13 cellular contexts compared by ENCODE assay signal in genomic region chr6:17202526-17202925, GRCh38.
DNase-seq lines count a peak whose midpoint lies in the region; ATAC-seq and TF ChIP-seq lines count a peak whose summit lies in the region.
"Had no signal": no experiment of that assay in that cellular context is flagged by ENCODE, and none has a peak within 500 bp of the region (broad histone marks: within the 10 kb centered on the region; RNA-seq: fewer than 3 reads in every experiment).

No MANE protein-coding gene starts in this region.

- H3K27ac Mint-ChIP-seq in GM23338 = no peak overlapping the region
- H3K27ac Mint-ChIP-seq: activated T-helper 17 cell treated with anti-CD3 and anti-CD28 coated beads, Interleukin-2, amount 50 U/mL, for 72 hours; stimulated activated naive B cell treated with anti-CD40 and anti-IgM and Interleukin-4, amounts not matched to agents 10 μg/mL and 1 μg/mL and 100 μg/mL, for 72 hours; T-cell had no signal

- peaks cover 6% of the 10 kb centered on the region; the same call in 1 of the 2 replicates for H3K9me2 ChIP-seq in GM23338 (ENCODE audit: insufficient read depth)
- no peaks in the 10 kb centered on the region for H3K9me2 ChIP-seq in SK-N-SH

- no peak for TF ChIP-seq POLR2A in prostate gland (IDR thresholded peaks at IDR 0.05)
- no peak for TF ChIP-seq POLR2A in erythroblast (IDR thresholded peaks at IDR 0.05; ENCODE audit: low read length)

- ATAC-seq in GM23338 (no peak), HG03521 (IDR thresholded peaks at IDR 0.05; ENCODE audit: unreplicated experiment) (no peak)
- ATAC-seq: activated T-helper 17 cell treated with anti-CD3 and anti-CD28 coated beads, Interleukin-2, amount 50 U/mL, for 72 hours; stimulated activated naive B cell treated with anti-CD40 and anti-IgM and Interleukin-4, amounts not matched to agents 10 μg/mL and 1 μg/mL and 100 μg/mL, for 72 hours; T-cell had no signal

- TF ChIP-seq CTCF in GM23338 (conservative IDR thresholded peaks at IDR 0.05; ENCODE audit: low read depth in 2 of 2) (no peak), left ventricle myocardium inferior (IDR thresholded peaks at IDR 0.05; ENCODE audit: borderline replicate concordance) (no peak), prostate gland (IDR thresholded peaks at IDR 0.05) (no peak), SK-N-SH (IDR thresholded peaks at IDR 0.05) (no peak)

- H3F3A ChIP-seq in GM23338 (replicated peaks; ENCODE audit: low read depth) (no peaks in the 10 kb centered on the region), SK-N-SH (replicated peaks; ENCODE audit: insufficient read depth) (no peaks in the 10 kb centered on the region)

- no peaks in the 10 kb centered on the region; the same call in 1 of the 2 replicates for H3K36me3 ChIP-seq in GM23338 (ENCODE audit: insufficient read depth)
- no peaks in the 10 kb centered on the region for H3K36me3 ChIP-seq in left ventricle myocardium inferior
- H3K36me3 ChIP-seq in prostate gland = no peaks in the 10 kb centered on the region
- H3K36me3 ChIP-seq in SK-N-SH (replicated peaks in 1 of 2; ENCODE audit: control insufficient read depth in 1 of 2, insufficient read depth in 2 of 2, low read length in 1 of 2) = no peaks in the 10 kb centered on the region

- H3K9ac ChIP-seq in SK-N-SH = no peak overlapping the region

- no peak overlapping the region for H3K4me2 ChIP-seq in GM23338
- H3K4me2 ChIP-seq in SK-N-SH = no peak overlapping the region

- H3K79me2 ChIP-seq in GM23338 (replicated peaks; ENCODE audit: insufficient read depth) = no peaks in the 10 kb centered on the region
- H3K79me2 ChIP-seq in SK-N-SH (ENCODE audit: insufficient read depth) = no peaks in the 10 kb centered on the region

- H3K27ac ChIP-seq in GM23338 (ENCODE audit: low read depth) = no peak overlapping the region
- peak overlapping the region; percentile 32 for H3K27ac ChIP-seq in left ventricle myocardium inferior (replicated peaks)
- H3K27ac ChIP-seq in prostate gland = peak overlapping the region; percentile 39 to 44
- H3K27ac ChIP-seq in SK-N-SH (ENCODE audit: low read depth in 2 of 2, low read length in 1 of 2) = no peak overlapping the region

- H3K4me1 Mint-ChIP-seq in GM23338 = peaks cover 3% of the 10 kb centered on the region; the same call in 2 of the 3 replicates
- H3K4me1 Mint-ChIP-seq: activated T-helper 17 cell treated with anti-CD3 and anti-CD28 coated beads, Interleukin-2, amount 50 U/mL, for 72 hours; stimulated activated naive B cell treated with anti-CD40 and anti-IgM and Interleukin-4, amounts not matched to agents 10 μg/mL and 1 μg/mL and 100 μg/mL, for 72 hours; T-cell had no signal

- H4K20me1 ChIP-seq in GM23338 (replicated peaks; ENCODE audit: insufficient read depth) = no peaks in the 10 kb centered on the region
- H4K20me1 ChIP-seq in SK-N-SH (ENCODE audit: insufficient read depth) = no peaks in the 10 kb centered on the region

- no peak for DNase-seq in GM23338 (ENCODE audit: low spot score)
- DNase-seq in NCI-H69 (lab: John Stamatoyannopoulos, UW) = peak; percentile 12
- no peak for DNase-seq in left ventricle myocardium inferior
- DNase-seq in prostate gland (ENCODE audit: low spot score) = peak; percentile 57
- no peak for DNase-seq in erythroblast (lab: John Stamatoyannopoulos, UW)
- DNase-seq in SK-N-SH = no peak
- DNase-seq: activated CD4-positive, alpha-beta T cell treated with anti-CD3 and anti-CD28 coated beads for 48 hours; EL; mesendoderm; stimulated activated naive B cell treated with anti-CD40 and anti-IgM and Interleukin-4, amounts not matched to agents 10 μg/mL and 1 μg/mL and 100 μg/mL, for 72 hours; T-cell had no signal

- H3K9me3 ChIP-seq in left ventricle myocardium inferior (replicated peaks) (peaks cover 9% of the 10 kb centered on the region), prostate gland (no peaks in the 10 kb centered on the region), SK-N-SH (no peaks in the 10 kb centered on the region)

- TF ChIP-seq EP300 in SK-N-SH (IDR thresholded peaks at IDR 0.05; ENCODE audit: borderline replicate concordance in 1 of 2, low read depth in 1 of 2, low read length in 1 of 2) = no peak

- peak overlapping the region; percentile 35; the same call in 1 of the 2 replicates for H2AFZ ChIP-seq in GM23338
- H2AFZ ChIP-seq in SK-N-SH (ENCODE audit: low read depth) = no peak overlapping the region

- peaks cover 26% of the 10 kb centered on the region for H3K36me3 Mint-ChIP-seq in GM23338 (ENCODE audit: low read depth)
- H3K36me3 Mint-ChIP-seq: T-cell had no signal

- H3K27me3 ChIP-seq in GM23338 (ENCODE audit: insufficient read depth) = peaks cover 9% of the 10 kb centered on the region; the same call in 1 of the 2 replicates
- H3K27me3 ChIP-seq in left ventricle myocardium inferior (ENCODE audit: low read depth) = peaks cover 5% of the 10 kb centered on the region
- H3K27me3 ChIP-seq in prostate gland (replicated peaks; ENCODE audit: insufficient read depth) = no peaks in the 10 kb centered on the region
- H3K27me3 ChIP-seq in SK-N-SH (ENCODE audit: insufficient read depth) = no peaks in the 10 kb centered on the region

- intact Hi-C loops in left ventricle myocardium inferior (cut with micrococcal nuclease) = no loop called here
- intact Hi-C loops in prostate gland (cut with DNase I) = no loop called here

- CTCF ChIA-PET in SK-N-SH (lab: Yijun Ruan, JAX) = no interaction called here

- TF ChIP-seq RAD21 in SK-N-SH (IDR thresholded peaks at IDR 0.05; ENCODE audit: low read length) = no peak

- H3K4me1 ChIP-seq in GM23338 (ENCODE audit: insufficient read depth) = no peaks in the 10 kb centered on the region
- no peaks in the 10 kb centered on the region for H3K4me1 ChIP-seq in left ventricle myocardium inferior
- no peaks in the 10 kb centered on the region for H3K4me1 ChIP-seq in prostate gland (replicated peaks)
- H3K4me1 ChIP-seq in SK-N-SH (ENCODE audit: control insufficient read depth in 1 of 2, insufficient read depth in 2 of 2, low read depth in 1 of 2, low read length in 1 of 2) = no peaks in the 10 kb centered on the region

- H3K9me3 Mint-ChIP-seq in GM23338 = peaks cover 31% of the 10 kb centered on the region
- H3K9me3 Mint-ChIP-seq: activated T-helper 17 cell treated with anti-CD3 and anti-CD28 coated beads, Interleukin-2, amount 50 U/mL, for 72 hours; T-cell had no signal

- H3K4me3 ChIP-seq in GM23338 (no peak overlapping the region), left ventricle myocardium inferior (no peak overlapping the region), prostate gland (no peak overlapping the region), SK-N-SH (ENCODE audit: low read depth in 2 of 2, low read length in 1 of 2) (no peak overlapping the region)

- 25% methylated on average over 7 of the region's 7 CpGs for WGBS in prostate gland
- WGBS in SK-N-SH (ENCODE audit: low lambda C conversion rate) = 57% methylated on average over 7 of the region's 7 CpGs

- peaks cover 3% of the 10 kb centered on the region for H3K27me3 Mint-ChIP-seq in GM23338 (ENCODE audit: insufficient read depth, low read depth, poor library complexity)
- H3K27me3 Mint-ChIP-seq: stimulated activated naive B cell treated with anti-CD40 and anti-IgM and Interleukin-4, amounts not matched to agents 10 μg/mL and 1 μg/mL and 100 μg/mL, for 72 hours had no signal

- no peak overlapping the region for H3K4me3 Mint-ChIP-seq in GM23338
- H3K4me3 Mint-ChIP-seq: activated T-helper 17 cell treated with anti-CD3 and anti-CD28 coated beads, Interleukin-2, amount 50 U/mL, for 72 hours; stimulated activated naive B cell treated with anti-CD40 and anti-IgM and Interleukin-4, amounts not matched to agents 10 μg/mL and 1 μg/mL and 100 μg/mL, for 72 hours; T-cell had no signal

- POLR2A ChIA-PET in SK-N-SH (lab: Yijun Ruan, JAX) = no interaction called here

TF ChIP-seq in SK-N-SH, 30 proteins besides CTCF, POLR2A, EP300 and RAD21 (continues in another document):
- no peak for TF ChIP-seq FOSL2 (IDR thresholded peaks at IDR 0.05; ENCODE audit: borderline replicate concordance, low read depth)
- no peak for TF ChIP-seq ELF1 (IDR thresholded peaks at IDR 0.05)
- no peak for TF ChIP-seq USF1 (IDR thresholded peaks at IDR 0.05; ENCODE audit: borderline replicate concordance, low read depth)
- no peak for TF ChIP-seq RXRA (IDR thresholded peaks at IDR 0.05; ENCODE audit: borderline replicate concordance, low read depth)
- no peak for TF ChIP-seq ZBTB33 (IDR thresholded peaks at IDR 0.05; ENCODE audit: borderline replicate concordance, low read depth)
- TF ChIP-seq SMC3 (IDR thresholded peaks at IDR 0.05; ENCODE audit: low read depth, low read length) = no peak
- no peak for TF ChIP-seq RFX5 (IDR thresholded peaks at IDR 0.05; ENCODE audit: low read length)
- TF ChIP-seq JUND (IDR thresholded peaks at IDR 0.05) = no peak
- no peak for TF ChIP-seq MXI1 (IDR thresholded peaks at IDR 0.05; ENCODE audit: low read depth, low read length)
- TF ChIP-seq MEF2A (IDR thresholded peaks at IDR 0.05; ENCODE audit: borderline replicate concordance, low read depth) = no peak
- no peak for TF ChIP-seq FOXJ3 (CRISPR knock-in tag; IDR thresholded peaks at IDR 0.05)
- TF ChIP-seq SIN3A (IDR thresholded peaks at IDR 0.05; ENCODE audit: borderline replicate concordance, low read depth, low read length) = no peak
- no peak for TF ChIP-seq GATA2 (CRISPR knock-in tag; IDR thresholded peaks at IDR 0.05)
- no peak for TF ChIP-seq TAF1 (IDR thresholded peaks at IDR 0.05; ENCODE audit: borderline replicate concordance, low read depth, low read length)
- no peak for TF ChIP-seq RCOR1 (IDR thresholded peaks at IDR 0.05; ENCODE audit: low read length)

Comparison
In these comparisons a context has a peak if more than half of its experiments do, and no peak if none do; other contexts are left out.
1. DNase-seq: peak in NCI-H69 (single experiment) and prostate gland (single experiment); none in GM23338 (single experiment), left ventricle myocardium inferior (single experiment), erythroblast (0 of 2) and SK-N-SH (single experiment).
2. H3K27ac ChIP-seq: peak in left ventricle myocardium inferior (single experiment) and prostate gland (2 of 2); none in GM23338 (single experiment) and SK-N-SH (0 of 2).